In genomic region chr2:71281950-71282349, GRCh38 we compare ENCODE assay signal across 26 cellular contexts.
"Had no signal": no experiment of that assay in that cellular context is flagged by ENCODE, and none has a peak within 500 bp of the region (broad histone marks: within the 10 kb centered on the region; RNA-seq: fewer than 3 reads in every experiment).

No MANE protein-coding gene starts in this region.

- H3K27ac ChIP-seq: breast epithelium, gastroesophageal sphincter, neutrophil, thyroid gland, upper lobe of right lung, VCaP had no signal

- FAIRE-seq: endometrium, small intestine had no signal

- DNase-seq: activated CD4-positive, alpha-beta T cell treated with anti-CD3 and anti-CD28 coated beads for 4 hours; activated CD4-positive, alpha-beta T cell treated with anti-CD3 and anti-CD28 coated beads, Interleukin-2, amount 50 U/mL, for 4 hours; activated CD8-positive, alpha-beta memory T cell treated with anti-CD3 and anti-CD28 coated beads, Interleukin-2, amount 50 U/mL, for 4 hours; activated gamma-delta T cell; activated naive CD4-positive, alpha-beta T cell treated with anti-CD3 and anti-CD28 coated beads, Interleukin-2, amount 50 U/mL, for 16 hours; activated naive CD8-positive, alpha-beta T cell treated with anti-CD3 and anti-CD28 coated beads, Interleukin-2, amount 50 U/mL, for 24 hours; activated T-cell treated with anti-CD3 and anti-CD28 coated beads, Interleukin-2, amount 50 U/mL, for 1 hour; effector CD8-positive, alpha-beta T cell; hypothalamus; immature natural killer cell; kidney; left colon; naive B cell; nephron progenitor cell; stimulated activated CD4-positive, alpha-beta T cell treated with anti-CD3 and anti-CD28 coated beads, Interleukin-4, amount 100 ng/mL, for 24 hours; T-helper 1 cell; thyroid gland; upper lobe of right lung had no signal

- H3K4me1 ChIP-seq: breast epithelium had no signal

- H3K9me3 ChIP-seq: breast epithelium, gastroesophageal sphincter, neutrophil, thyroid gland, upper lobe of right lung had no signal

- H3K4me3 ChIP-seq: breast epithelium, gastroesophageal sphincter, thyroid gland, upper lobe of right lung had no signal

- ATAC-seq: activated naive CD8-positive, alpha-beta T cell treated with anti-CD3 and anti-CD28 coated beads, Interleukin-2, amount 50 U/mL, for 24 hours; gastroesophageal sphincter; sciatic nerve; stimulated activated effector memory CD8-positive, alpha-beta T cell treated with anti-CD3 and anti-CD28 coated beads, Interleukin-12 subunit alpha, Interleukin-12 subunit beta, amount 100 ng/mL, for 72 hours had no signal

- H3K27me3 ChIP-seq: thyroid gland had no signal

- H3K36me3 ChIP-seq: breast epithelium, gastroesophageal sphincter, neutrophil, thyroid gland, upper lobe of right lung had no signal
